Comparison of ENCODE assay signal across 1 cellular context in genomic region chr2:165376571-165376975, GRCh38.
TF ChIP-seq lines count a peak whose summit lies in the region.

No MANE protein-coding gene starts in this region.

TF ChIP-seq in GM23338, 12 proteins besides CTCF, POLR2A, EP300 and RAD21 (continued from another document):
- TF ChIP-seq REST (IDR thresholded peaks at IDR 0.05; ENCODE audit: unreplicated experiment) = no peak
- no peak for TF ChIP-seq CREB1 (CRISPR knock-in tag; IDR thresholded peaks at IDR 0.05; ENCODE audit: low read depth)
- no peak for TF ChIP-seq ZNF114 (CRISPR knock-in tag; IDR thresholded peaks at IDR 0.05)
- TF ChIP-seq EZH2phosphoT487 (IDR thresholded peaks at IDR 0.05; ENCODE audit: unreplicated experiment) = no peak
- no peak for TF ChIP-seq ZNF462 (CRISPR knock-in tag; IDR thresholded peaks at IDR 0.05)
- TF ChIP-seq STAT1 (IDR thresholded peaks at IDR 0.05; ENCODE audit: unreplicated experiment) = no peak
